Comparison of ENCODE assay signal across 15 cellular contexts in genomic region chr17:888998-889401, GRCh38.
A peak's percentile ranks its signal among the peaks of the same experiment; 100 is the strongest.
DNase-seq lines count a peak whose midpoint lies in the region; ATAC-seq and TF ChIP-seq lines count a peak whose summit lies in the region.
"Had no signal": no experiment of that assay in that cellular context is flagged by ENCODE, and none has a peak within 500 bp of the region (broad histone marks: within the 10 kb centered on the region; RNA-seq: fewer than 3 reads in every experiment).

No MANE protein-coding gene starts in this region.

- peaks cover 16% of the 10 kb centered on the region for H3K27me3 Mint-ChIP-seq in activated CD8-positive, alpha-beta T cell treated with anti-CD3 and anti-CD28 coated beads for 36 hours

- H4K91ac ChIP-seq in trophoblast cell (ENCODE audit: low read depth, low read length): no peak overlapping the region

- intact Hi-C loops in activated CD8-positive, alpha-beta T cell treated with anti-CD3 and anti-CD28 coated beads for 36 hours (cut with micrococcal nuclease): loop anchor here (10.0 kb wide), 1 partner anchor 96 kb away; no protein-coding TSS in a partner anchor
- intact Hi-C loops in ovary (cut with DNase I): no loop called here

- H3K9me3 Mint-ChIP-seq in activated CD8-positive, alpha-beta T cell treated with anti-CD3 and anti-CD28 coated beads for 36 hours: no peaks in the 10 kb centered on the region
- H3K9me3 Mint-ChIP-seq: IgD-negative memory B cell had no signal

- H2AK5ac ChIP-seq in trophoblast cell (ENCODE audit: low read length): no peak overlapping the region

- H3K4me3 ChIP-seq in trophoblast cell (ENCODE audit: low read depth, low read length) (no peak overlapping the region), ovary (no peak overlapping the region)
- H3K4me3 ChIP-seq: coronary artery, esophagus muscularis mucosa, lower lobe of right lung, vagina had no signal

- H3K27me3 ChIP-seq in trophoblast cell (ENCODE audit: insufficient read depth, low read length) (no peaks in the 10 kb centered on the region), ovary (no peaks in the 10 kb centered on the region)
- H3K27me3 ChIP-seq: esophagus muscularis mucosa, vagina had no signal

- no peak overlapping the region for H3K23ac ChIP-seq in trophoblast cell (ENCODE audit: low read length)

- no peak overlapping the region for H3K27ac Mint-ChIP-seq in activated CD8-positive, alpha-beta T cell treated with anti-CD3 and anti-CD28 coated beads for 36 hours
- H3K27ac Mint-ChIP-seq: IgD-negative memory B cell had no signal

- POLR2A ChIA-PET in activated CD8-positive, alpha-beta T cell treated with anti-CD3 and anti-CD28 coated beads for 36 hours (lab: Charles Lee): no interaction called here

- TF ChIP-seq CTCF in activated CD8-positive, alpha-beta T cell treated with anti-CD3 and anti-CD28 coated beads for 36 hours (IDR thresholded peaks at IDR 0.05): no peak
- no peak for TF ChIP-seq CTCF in ovary (IDR thresholded peaks at IDR 0.05)

- no peak for TF ChIP-seq POLR2A in ovary (IDR thresholded peaks at IDR 0.05)

- H3K36me3 ChIP-seq in trophoblast cell (ENCODE audit: control insufficient read depth in 1 of 2, insufficient read depth in 2 of 2, low read length in 2 of 2) (no peaks in the 10 kb centered on the region), ovary (no peaks in the 10 kb centered on the region)
- H3K36me3 ChIP-seq: esophagus muscularis mucosa, lower lobe of right lung, vagina had no signal

- CTCF ChIA-PET in activated CD8-positive, alpha-beta T cell treated with anti-CD3 and anti-CD28 coated beads for 36 hours (lab: Charles Lee): interaction anchor here (1.2 to 2.0 kb wide), 2 partner anchors 107 to 137 kb away, joined by 3 to 4 read pairs; partner anchors contain the start of genes GEMIN4 and TIMM22

- peak; percentile 3 to 19 for DNase-seq in activated CD4-positive, alpha-beta T cell treated with anti-CD3 and anti-CD28 coated beads, Interleukin-2, amount 50 U/mL, for 48 hours
- DNase-seq in activated CD4-positive, alpha-beta T cell treated with anti-CD3 and anti-CD28 coated beads for 1 hour: no peak
- DNase-seq in LHCN-M2 (ENCODE audit: low read depth) (peak; percentile 87), trophoblast cell (no peak), ovary (no peak), SKM-1 (lab: John Stamatoyannopoulos, UW; ENCODE audit: unreplicated experiment) (no peak)
- peak; percentile 36 for DNase-seq in activated CD8-positive, alpha-beta T cell treated with anti-CD3 and anti-CD28 coated beads for 36 hours
- DNase-seq: ACHN, lower lobe of right lung, NCI-H2029 had no signal

- H2BK5ac ChIP-seq in trophoblast cell (ENCODE audit: low read depth, low read length, poor library complexity): no peak overlapping the region

- peaks cover 2% of the 10 kb centered on the region for H3K4me1 Mint-ChIP-seq in activated CD8-positive, alpha-beta T cell treated with anti-CD3 and anti-CD28 coated beads for 36 hours (ENCODE audit: low read depth)
- H3K4me1 Mint-ChIP-seq: IgD-negative memory B cell had no signal

- H3K14ac ChIP-seq in trophoblast cell (ENCODE audit: low read length): no peak overlapping the region

- no peak overlapping the region for H4K8ac ChIP-seq in trophoblast cell (ENCODE audit: low read depth, low read length)

- H3K79me2 ChIP-seq in trophoblast cell (ENCODE audit: control insufficient read depth, insufficient read depth, low read length, poor library complexity): peaks cover 5% of the 10 kb centered on the region

- no peak overlapping the region for H3K18ac ChIP-seq in trophoblast cell (ENCODE audit: low read length)

- H3K4me2 ChIP-seq in trophoblast cell (ENCODE audit: low read length): no peak overlapping the region

- H3K9me3 ChIP-seq in trophoblast cell (ENCODE audit: insufficient read depth, low read depth, low read length) (no peaks in the 10 kb centered on the region), ovary (no peaks in the 10 kb centered on the region)
- H3K9me3 ChIP-seq: esophagus muscularis mucosa, lower lobe of right lung, vagina had no signal

- no peak overlapping the region for H3K27ac ChIP-seq in trophoblast cell (ENCODE audit: low read depth, low read length)
- no peak overlapping the region for H3K27ac ChIP-seq in ovary
- H3K27ac ChIP-seq: lower lobe of right lung, vagina had no signal

- no peak overlapping the region for H2BK120ac ChIP-seq in trophoblast cell (ENCODE audit: insufficient read depth, low read length, poor library complexity)

- H3K4me1 ChIP-seq in trophoblast cell (ENCODE audit: control insufficient read depth in 1 of 2, insufficient read depth in 2 of 2, low read length in 2 of 2): peaks cover 18% of the 10 kb centered on the region in 2 experiments
- no peaks in the 10 kb centered on the region for H3K4me1 ChIP-seq in ovary (ENCODE audit: insufficient read depth)

- H3K9ac ChIP-seq in trophoblast cell (ENCODE audit: low read length): no peak overlapping the region

- H2AFZ ChIP-seq in trophoblast cell (ENCODE audit: insufficient read depth, low read length, poor library complexity): no peak overlapping the region

- H3K4me3 Mint-ChIP-seq in activated CD8-positive, alpha-beta T cell treated with anti-CD3 and anti-CD28 coated beads for 36 hours: no peak overlapping the region

- WGBS in trophoblast cell (ENCODE audit: extremely low coverage, insufficient coverage, insufficient read length): no CpG with 5 or more reads among the region's 9 CpGs
- WGBS in ovary, 3 donors: 77 to 93% (median 84%) methylated on average over 8 to 9 of the region's 9 CpGs

- ATAC-seq in activated CD8-positive, alpha-beta T cell treated with anti-CD3 and anti-CD28 coated beads for 36 hours: peak; percentile 80
- no peak for ATAC-seq in HG02571 (IDR thresholded peaks at IDR 0.05; ENCODE audit: unreplicated experiment)
- ATAC-seq: lower lobe of right lung had no signal

- no peak overlapping the region for H2BK12ac ChIP-seq in trophoblast cell (ENCODE audit: low read length)

- peak overlapping the region; percentile 70 for H3K4ac ChIP-seq in trophoblast cell (ENCODE audit: low read depth, low read length)

- H3K36me3 Mint-ChIP-seq in activated CD8-positive, alpha-beta T cell treated with anti-CD3 and anti-CD28 coated beads for 36 hours (ENCODE audit: low read depth): no peaks in the 10 kb centered on the region

- TF ChIP-seq EP300 in ovary (IDR thresholded peaks at IDR 0.05): no peak

- H4K12ac ChIP-seq in trophoblast cell (ENCODE audit: low read depth, low read length): no peak overlapping the region

- peaks cover 6% of the 10 kb centered on the region for H3K79me1 ChIP-seq in trophoblast cell (ENCODE audit: low read length)

Comparison
In these comparisons a context has a peak if more than half of its experiments do, and no peak if none do; other contexts are left out.
1. DNase-seq: peak in activated CD4-positive, alpha-beta T cell treated with anti-CD3 and anti-CD28 coated beads, Interleukin-2, amount 50 U/mL, for 48 hours (2 of 2), LHCN-M2 (single experiment) and activated CD8-positive, alpha-beta T cell treated with anti-CD3 and anti-CD28 coated beads for 36 hours (single experiment); none in activated CD4-positive, alpha-beta T cell treated with anti-CD3 and anti-CD28 coated beads for 1 hour (single experiment), trophoblast cell (0 of 2), ovary (0 of 5) and SKM-1 (single experiment).